24 cellular contexts compared by ENCODE assay signal in genomic region chr17:78637146-78637545, GRCh38. TPM values are rescaled to one million over a fixed set of nuclear protein-coding genes. Genes with fewer than 3 reads are reported as not detected.
DNase-seq lines count a peak whose midpoint lies in the region; FAIRE-seq and TF ChIP-seq lines count a peak whose summit lies in the region.
"Had no signal": no experiment of that assay in that cellular context is flagged by ENCODE, and none has a peak within 500 bp of the region (broad histone marks: within the 10 kb centered on the region; RNA-seq: fewer than 3 reads in every experiment).

No MANE protein-coding gene starts in this region.

- TF ChIP-seq POLR2A in spleen (IDR thresholded peaks at IDR 0.05): no peak

- H3K27me3 ChIP-seq in spleen (replicated peaks in 1 of 7): no peaks in the 10 kb centered on the region
- H3K27me3 ChIP-seq: BE2C, BLaER1 had no signal

- no peaks in the 10 kb centered on the region for H3K36me3 Mint-ChIP-seq in CD14-positive monocyte
- no peaks in the 10 kb centered on the region for H3K36me3 Mint-ChIP-seq in dendritic cell treated with granulocyte-macrophage colony-stimulating factor and Interleukin-4, amounts not matched to agents 40 ng/mL and 50 ng/mL, for 4 days (ENCODE audit: low read depth)
- H3K36me3 Mint-ChIP-seq: CD8-positive, alpha-beta T cell had no signal

- peaks cover 19% of the 10 kb centered on the region for H3K4me1 Mint-ChIP-seq in CD14-positive monocyte
- H3K4me1 Mint-ChIP-seq in dendritic cell treated with granulocyte-macrophage colony-stimulating factor and Interleukin-4, amounts not matched to agents 40 ng/mL and 50 ng/mL, for 4 days (ENCODE audit: low read depth): peaks cover 34% of the 10 kb centered on the region

- no peak for FAIRE-seq in urothelium cell line (lab: Jason Lieb, UNC)
- FAIRE-seq: A204.1, D721Med, G401.6, GM12891, GM19239 had no signal

- no peak overlapping the region for H3K4me3 ChIP-seq in spleen
- H3K4me3 ChIP-seq: BLaER1 had no signal

- DNase-seq in CD14-positive monocyte (ENCODE audit: low spot score) (no peak), posterior vena cava (ENCODE audit: low spot score) (peak; percentile 54), spleen (peak; percentile 27), NCI-H128 (lab: John Stamatoyannopoulos, UW; ENCODE audit: unreplicated experiment) (no peak), urothelium cell line (ENCODE audit: low spot score) (no peak), amniotic stem cell (lab: John Stamatoyannopoulos, UW) (no peak)
- DNase-seq: 8988T; ACHN; BE2C; C1 segment of cervical spinal cord; Caco-2; Calu3; CD4-positive, alpha-beta T cell; CD8-positive, alpha-beta T cell; DMS79 treated with DMSO at 0.1 percent for 48 hours; GF-D8 had no signal

- TF ChIP-seq CTCF in CD14-positive monocyte (IDR thresholded peaks at IDR 0.05): no peak
- no peak for TF ChIP-seq CTCF in spleen (IDR thresholded peaks at IDR 0.05 in 8 of 11, conservative IDR thresholded peaks at IDR 0.05 in 3 of 11)

- no peaks in the 10 kb centered on the region for H3K9me3 ChIP-seq in spleen
- H3K9me3 ChIP-seq: BE2C, BLaER1, Caco-2 had no signal

- peaks cover 0 to 7% (median 0%) of the 10 kb centered on the region in 7 donors for H3K9me3 Mint-ChIP-seq in CD14-positive monocyte
- H3K9me3 Mint-ChIP-seq in dendritic cell treated with granulocyte-macrophage colony-stimulating factor and Interleukin-4, amounts not matched to agents 40 ng/mL and 50 ng/mL, for 4 days: no peaks in the 10 kb centered on the region
- H3K9me3 Mint-ChIP-seq: CD4-positive, alpha-beta T cell; CD8-positive, alpha-beta T cell had no signal

- intact Hi-C loops in CD14-positive monocyte (cut with micrococcal nuclease): no loop called here
- intact Hi-C loops in dendritic cell treated with granulocyte-macrophage colony-stimulating factor and Interleukin-4, amounts not matched to agents 40 ng/mL and 50 ng/mL, for 4 days (cut with micrococcal nuclease): loop anchor here (10.0 kb wide), 1 partner anchor 48 kb away; no protein-coding TSS in a partner anchor
- intact Hi-C loops in posterior vena cava (cut with DNase I): no loop called here
- intact Hi-C loops in spleen (cut with DNase I; ENCODE audit: low total_unique reads): no loop called here

- no peak overlapping the region for H3K27ac ChIP-seq in spleen
- H3K27ac ChIP-seq: BLaER1 had no signal

- H3K36me3 ChIP-seq in spleen: no peaks in the 10 kb centered on the region
- H3K36me3 ChIP-seq: BE2C, BLaER1 had no signal

- H3K4me1 ChIP-seq in spleen: peaks cover 0 to 15% (median 9%) of the 10 kb centered on the region in 6 donors
- H3K4me1 ChIP-seq: BE2C, Caco-2 had no signal

- 81 to 95% (median 88%) methylated on average over 11 of the region's 11 CpGs for whole genome bisulfite sequencing in spleen, 5 donors

- H3K27ac Mint-ChIP-seq in CD14-positive monocyte: peak overlapping the region in 4 of 7 donors; percentile 2 to 82 (median 6)
- peak overlapping the region; percentile 31 for H3K27ac Mint-ChIP-seq in dendritic cell treated with granulocyte-macrophage colony-stimulating factor and Interleukin-4, amounts not matched to agents 40 ng/mL and 50 ng/mL, for 4 days
- H3K27ac Mint-ChIP-seq: CD4-positive, alpha-beta T cell; CD8-positive, alpha-beta T cell had no signal

- H3K27me3 Mint-ChIP-seq in CD14-positive monocyte (ENCODE audit: low read depth in 3 of 3): peaks cover 3 to 12% (median 8%) of the 10 kb centered on the region in 3 donors
- peaks cover 4% of the 10 kb centered on the region for H3K27me3 Mint-ChIP-seq in dendritic cell treated with granulocyte-macrophage colony-stimulating factor and Interleukin-4, amounts not matched to agents 40 ng/mL and 50 ng/mL, for 4 days
- H3K27me3 Mint-ChIP-seq: CD4-positive, alpha-beta T cell had no signal

- H3K4me3 Mint-ChIP-seq in CD14-positive monocyte: no peak overlapping the region
- no peak overlapping the region for H3K4me3 Mint-ChIP-seq in dendritic cell treated with granulocyte-macrophage colony-stimulating factor and Interleukin-4, amounts not matched to agents 40 ng/mL and 50 ng/mL, for 4 days
- H3K4me3 Mint-ChIP-seq: CD4-positive, alpha-beta T cell; CD8-positive, alpha-beta T cell had no signal

RNA-seq across cellular contexts. Expression of gene DNAH17, which starts 60.0 kb away (rescaled TPM):
- polyA plus RNA-seq in CD14-positive monocyte (under 1 TPM; 0.11 to 0.51 TPM), spleen (under 1 TPM; 0.06 to 0.72 (median 0.32) TPM)
- total RNA-seq in posterior vena cava (under 1 TPM in 1 of 2 donors, not detected in 1; 0.10 TPM), spleen (1 to 10 TPM in 1 of 7 donors, under 1 TPM in 5, not detected in 1; 0.29 to 1.0 (median 0.77) TPM)
- polyA plus RNA-seq: AG04450 had no signal

Comparison
In these comparisons a context has a peak if more than half of its experiments do, and no peak if none do; other contexts are left out.
1. DNase-seq: peak in posterior vena cava (single experiment) and spleen (single experiment); none in CD14-positive monocyte (single experiment), NCI-H128 (single experiment), urothelium cell line (single experiment) and amniotic stem cell (single experiment).